ENCODE assay signal across 22 cellular contexts in genomic region chr14:104101651-104102281, GRCh38. TPM values are rescaled to one million over a fixed set of nuclear protein-coding genes. Genes with fewer than 3 reads are reported as not detected.
DNase-seq lines count a peak whose midpoint lies in the region; ATAC-seq and TF ChIP-seq lines count a peak whose summit lies in the region.
"Had no signal": no experiment of that assay in that cellular context is flagged by ENCODE, and none has a peak within 500 bp of the region (broad histone marks: within the 10 kb centered on the region; RNA-seq: fewer than 3 reads in every experiment).

No MANE protein-coding gene starts in this region.

- H3K79me2 ChIP-seq in mammary epithelial cell (ENCODE audit: insufficient read depth, low read length): no peaks in the 10 kb centered on the region

- H3K9ac ChIP-seq in BLaER1 treated with 17β-estradiol and CSF1 and Interleukin-3, amounts not matched to agents 10 nM and 100 nM: peak overlapping the region in 5 of 11 experiments; percentile 1 to 35 (median 32); a peak in 4 of 22 replicates
- H3K9ac ChIP-seq in mammary epithelial cell (ENCODE audit: insufficient read depth, low read length): no peak overlapping the region

- H3K27ac ChIP-seq in BLaER1 treated with 17β-estradiol and CSF1 and Interleukin-3, amounts not matched to agents 10 nM and 100 nM: peak overlapping the region in 1 of 11 experiments; percentile 32; a peak in 1 of 22 replicates
- H3K27ac ChIP-seq in right cardiac atrium (ENCODE audit: low read length): no peak overlapping the region
- no peak overlapping the region for H3K27ac ChIP-seq in mammary epithelial cell (ENCODE audit: insufficient read depth, low read depth, low read length)

- no peaks in the 10 kb centered on the region for H3K9me3 Mint-ChIP-seq in chondrocyte (ENCODE audit: low read depth)
- H3K9me3 Mint-ChIP-seq: CD4-positive, alpha-beta memory T cell; IgD-negative memory B cell had no signal

- H3K4me1 Mint-ChIP-seq in chondrocyte (ENCODE audit: low read depth): no peaks in the 10 kb centered on the region
- H3K4me1 Mint-ChIP-seq: CD4-positive, alpha-beta memory T cell; IgD-negative memory B cell had no signal

- H3K9me3 ChIP-seq in BLaER1 treated with 17β-estradiol and CSF1 and Interleukin-3, amounts not matched to agents 10 nM and 100 nM (replicated peaks in 1 of 11): no peaks in the 10 kb centered on the region
- H3K9me3 ChIP-seq in right cardiac atrium (ENCODE audit: control insufficient read depth, low read length): no peaks in the 10 kb centered on the region
- H3K9me3 ChIP-seq in mammary epithelial cell (replicated peaks; ENCODE audit: insufficient read depth, low read length): no peaks in the 10 kb centered on the region

- CTCF ChIA-PET in mammary epithelial cell (lab: Charles Lee; ENCODE audit: low non-redundant PET) (no interaction called here), HEK293T (lab: Yijun Ruan, JAX) (no interaction called here)

- TF ChIP-seq CTCF in chondrocyte (IDR thresholded peaks at IDR 0.05) (no peak), mammary epithelial cell (conservative IDR thresholded peaks at IDR 0.05 in 1 of 2, IDR thresholded peaks at IDR 0.05 in 1 of 2; ENCODE audit: extremely low read depth in 1 of 2, insufficient read depth in 1 of 2, low read depth in 1 of 2, low read length in 2 of 2) (no peak)

- BruUV-seq in mammary epithelial cell (replicated peaks; lab: Mats Ljungman, UMichigan): no TSS peak

- peak overlapping the region; percentile 3 to 98 (median 81); a peak in 20 of 22 replicates for H3K4me2 ChIP-seq in BLaER1 treated with 17β-estradiol and CSF1 and Interleukin-3, amounts not matched to agents 10 nM and 100 nM
- no peak overlapping the region for H3K4me2 ChIP-seq in mammary epithelial cell (ENCODE audit: insufficient read depth, low read depth, low read length)

- DNase-seq in chondrocyte (ENCODE audit: low spot score) (peak; percentile 92), right cardiac atrium (peak in 2 of 3 donors; percentile 13 to 36), posterior vena cava (ENCODE audit: low spot score) (peak; percentile 56), mammary epithelial cell (no peak), HEK293T (ENCODE audit: extremely low spot score) (no peak)
- DNase-seq in activated effector memory CD4-positive, alpha-beta T cell treated with anti-CD3 and anti-CD28 coated beads, Interleukin-2, amount 50 U/mL, for 16 hours: no peak
- DNase-seq: ACHN; AML-193; Calu3; CD4-positive, alpha-beta memory T cell; DMS53; Kasumi-1; MM.1S; NCI-H1105; NCI-H1694; NCI-H2227 treated with DMSO at 0.1 percent for 48 hours; NCI-H524; SHP77 had no signal

- peaks cover 0 to 23% (median 0%) of the 10 kb centered on the region in 11 experiments; a peak in 1 of 22 replicates for H4K20me1 ChIP-seq in BLaER1 treated with 17β-estradiol and CSF1 and Interleukin-3, amounts not matched to agents 10 nM and 100 nM
- no peaks in the 10 kb centered on the region for H4K20me1 ChIP-seq in mammary epithelial cell (ENCODE audit: insufficient read depth, low read length)

- no peak overlapping the region for H3K4me3 Mint-ChIP-seq in chondrocyte (ENCODE audit: unreplicated experiment)
- H3K4me3 Mint-ChIP-seq: CD4-positive, alpha-beta memory T cell; IgD-negative memory B cell had no signal

- H3K36me3 ChIP-seq in BLaER1 treated with 17β-estradiol and CSF1 and Interleukin-3, amounts not matched to agents 10 nM and 100 nM: no peaks in the 10 kb centered on the region
- H3K36me3 ChIP-seq in mammary epithelial cell (ENCODE audit: insufficient read depth, low read length): no peaks in the 10 kb centered on the region

- dilution Hi-C loops in mammary epithelial cell (cut with HindIII; ENCODE audit: low sequenced_read_pairs): no loop called here

- H3K4me1 ChIP-seq in BLaER1 treated with 17β-estradiol and CSF1 and Interleukin-3, amounts not matched to agents 10 nM and 100 nM: peaks cover 25 to 95% (median 92%) of the 10 kb centered on the region in 10 experiments; a peak in 19 of 20 replicates
- H3K4me1 ChIP-seq in right cardiac atrium (ENCODE audit: control insufficient read depth, insufficient read depth, low read length) (no peaks in the 10 kb centered on the region), mammary epithelial cell (ENCODE audit: insufficient read depth, low read length) (peaks cover 14% of the 10 kb centered on the region)

- no peak overlapping the region for H3K4me3 ChIP-seq in BLaER1 treated with 17β-estradiol and CSF1 and Interleukin-3, amounts not matched to agents 10 nM and 100 nM
- no peak overlapping the region for H3K4me3 ChIP-seq in right cardiac atrium (ENCODE audit: low read length)
- no peak overlapping the region for H3K4me3 ChIP-seq in mammary epithelial cell (replicated peaks in 1 of 3; ENCODE audit: insufficient read depth in 1 of 3, low read depth in 2 of 3, low read length in 3 of 3)

- H3K27me3 Mint-ChIP-seq in chondrocyte (ENCODE audit: low read depth): no peaks in the 10 kb centered on the region
- H3K27me3 Mint-ChIP-seq: CD4-positive, alpha-beta memory T cell had no signal

- intact Hi-C loops in right cardiac atrium (cut with DNase I): no loop called here
- intact Hi-C loops in posterior vena cava (cut with DNase I): no loop called here
- intact Hi-C loops in mammary epithelial cell (cut with micrococcal nuclease): no loop called here

- POLR2A ChIA-PET in HEK293T (lab: Yijun Ruan, JAX): no interaction called here

- H3K27ac Mint-ChIP-seq in chondrocyte (ENCODE audit: unreplicated experiment): no peak overlapping the region
- H3K27ac Mint-ChIP-seq: CD4-positive, alpha-beta memory T cell; IgD-negative memory B cell had no signal

- H3K27me3 ChIP-seq in BLaER1 treated with 17β-estradiol and CSF1 and Interleukin-3, amounts not matched to agents 10 nM and 100 nM: peaks cover 0 to 14% (median 0%) of the 10 kb centered on the region in 11 experiments; a peak in 4 of 22 replicates
- H3K27me3 ChIP-seq in right cardiac atrium (ENCODE audit: control insufficient read depth, insufficient read depth) (no peaks in the 10 kb centered on the region), mammary epithelial cell (ENCODE audit: insufficient read depth, low read length) (no peaks in the 10 kb centered on the region)

- no peak overlapping the region for H2AFZ ChIP-seq in mammary epithelial cell (ENCODE audit: low read depth, low read length)

- H3K36me3 Mint-ChIP-seq in chondrocyte (ENCODE audit: low read depth): no peaks in the 10 kb centered on the region
- H3K36me3 Mint-ChIP-seq: CD4-positive, alpha-beta memory T cell; IgD-negative memory B cell had no signal

- WGBS in right cardiac atrium: 70% methylated on average over 16 of the region's 16 CpGs
- 96% methylated on average over 4 of the region's 16 CpGs for WGBS in mammary epithelial cell (ENCODE audit: low coverage, missing lambda C conversion rate)

- in situ Hi-C loops in mammary epithelial cell (cut with MboI; ENCODE audit: low sequenced_read_pairs in 2 of 2): no loop called here

- ATAC-seq in right cardiac atrium: no peak
- no peak for ATAC-seq in HG02938 (IDR thresholded peaks at IDR 0.05; ENCODE audit: unreplicated experiment)

TF ChIP-seq in HEK293T, 16 proteins besides CTCF, POLR2A, EP300 and RAD21:
- no peak for TF ChIP-seq ZNF384 (IDR thresholded peaks at IDR 0.05)
- no peak for TF ChIP-seq FOXA1 (IDR thresholded peaks at IDR 0.05)
- no peak for TF ChIP-seq PKNOX1 (IDR thresholded peaks at IDR 0.05)
- no peak for TF ChIP-seq LEF1 (IDR thresholded peaks at IDR 0.05; ENCODE audit: borderline replicate concordance)
- TF ChIP-seq FOXK2 (IDR thresholded peaks at IDR 0.05): no peak
- TF ChIP-seq SP1 (IDR thresholded peaks at IDR 0.05): no peak
- TF ChIP-seq CTBP1 (IDR thresholded peaks at IDR 0.05; ENCODE audit: borderline replicate concordance): no peak

RNA-seq across cellular contexts. Expression of gene ASPG, which starts 16.3 kb away (rescaled TPM):
- total RNA-seq in chondrocyte (not detected in 3 replicates), right cardiac atrium (100 to 1,000 TPM; 169 to 307 (median 208) TPM), posterior vena cava (1 to 10 TPM; 1.3 to 3.2 TPM), mammary epithelial cell (under 1 TPM in 1 of 2 donors, not detected in 1; 0.09 TPM)
- polyA plus RNA-seq in right cardiac atrium (99.1 TPM), mammary epithelial cell (not detected)
- not detected for polyA minus RNA-seq in mammary epithelial cell
- total RNA-seq: Calu3; CD4-positive, alpha-beta memory T cell; HT1080 had no signal
- polyA plus RNA-seq: CD4-positive, alpha-beta memory T cell; IgD-negative memory B cell had no signal

RNA-seq across cellular contexts. Expression of gene KIF26A, which starts 36.6 kb away (rescaled TPM):
- total RNA-seq in chondrocyte: 0.28 to 0.60 TPM (median 0.60 TPM) in 3 replicates
- 10 to 100 TPM in 2 of 4 donors, 1 to 10 TPM in 2; 7.9 to 10.6 (median 9.9) TPM for total RNA-seq in right cardiac atrium
- 7.1 TPM for polyA plus RNA-seq in right cardiac atrium
- 1 to 10 TPM; 5.0 to 6.9 TPM for total RNA-seq in posterior vena cava
- under 1 TPM; 0.19 to 0.67 TPM for total RNA-seq in mammary epithelial cell
- 0.02 TPM for polyA plus RNA-seq in mammary epithelial cell
- polyA minus RNA-seq in mammary epithelial cell: not detected
- polyA plus RNA-seq: IgD-negative memory B cell had no signal

Comparison
In these comparisons a context has a peak if more than half of its experiments do, and no peak if none do; other contexts are left out.
1. DNase-seq: peak in chondrocyte (single experiment), right cardiac atrium (2 of 3) and posterior vena cava (single experiment); none in mammary epithelial cell (single experiment), HEK293T (single experiment) and activated effector memory CD4-positive, alpha-beta T cell treated with anti-CD3 and anti-CD28 coated beads, Interleukin-2, amount 50 U/mL, for 16 hours (single experiment).
2. RNA of gene ASPG, which starts 16.3 kb away (total RNA-seq): 169 to 307 TPM in right cardiac atrium; 1.3 to 3.2 TPM in posterior vena cava, 0.09 TPM in mammary epithelial cell and not detected in chondrocyte; every median in the first group is over 10 times any median in the second.